In genomic region chr18:46756559-46757201, GRCh38 we compare ENCODE assay signal across 9 cellular contexts. TPM values are rescaled to one million over a fixed set of nuclear protein-coding genes. Genes with fewer than 3 reads are reported as not detected.
DNase-seq lines count a peak whose midpoint lies in the region; ATAC-seq and TF ChIP-seq lines count a peak whose summit lies in the region.
"Had no signal": no experiment of that assay in that cellular context is flagged by ENCODE, and none has a peak within 500 bp of the region (broad histone marks: within the 10 kb centered on the region; RNA-seq: fewer than 3 reads in every experiment).

ST8SIA5 (minus strand) TSS chr18:46757053; CDS start chr18:46756508, 545 bp downstream.

- H3K27ac Mint-ChIP-seq in chondrocyte (ENCODE audit: unreplicated experiment) (peak within 1 kb of the TSS; percentile 55), nephron progenitor cell (no peak within 1 kb of the TSS)

- H3K4me1 ChIP-seq in aorta (ENCODE audit: control insufficient read depth in 1 of 2, insufficient read depth in 2 of 2, low read length in 2 of 2): no peaks in the 10 kb centered on the region

- no peaks in the 10 kb centered on the region for H3K36me3 ChIP-seq in aorta (ENCODE audit: control insufficient read depth in 1 of 2, insufficient read depth in 2 of 2, low read length in 1 of 2)

- DNase-seq in NCI-H2107 (lab: John Stamatoyannopoulos, UW) (peak; percentile 39), chondrocyte (ENCODE audit: low spot score) (no peak), nephron progenitor cell (peak; percentile 66), aorta (no peak)
- DNase-seq in activated CD4-positive, CD25-positive, alpha-beta regulatory T cell treated with anti-CD3 and anti-CD28 coated beads, Interleukin-2, amount 50 U/mL, for 72 hours: no peak

- H3K4me1 Mint-ChIP-seq in chondrocyte (ENCODE audit: low read depth) (peaks cover 17% of the 10 kb centered on the region), nephron progenitor cell (peaks cover 23% of the 10 kb centered on the region)

- peak within 1 kb of the TSS; percentile 75 for H3K4me3 Mint-ChIP-seq in chondrocyte (ENCODE audit: unreplicated experiment)
- H3K4me3 Mint-ChIP-seq in nephron progenitor cell: peak within 1 kb of the TSS; percentile 84

- intact Hi-C loops in aorta (cut with DNase I): no loop called here

- WGBS in aorta, 2 donors: 1% methylated on average over 71 to 74 of the region's 74 CpGs

- peak; percentile 26 for ATAC-seq in GM18519 (IDR thresholded peaks at IDR 0.05; ENCODE audit: low FRiP score, unreplicated experiment)
- ATAC-seq in aorta (ENCODE audit: low FRiP score): no peak
- no peak for ATAC-seq in GM21825 (IDR thresholded peaks at IDR 0.05; ENCODE audit: unreplicated experiment)
- no peak for ATAC-seq in HG03571 (IDR thresholded peaks at IDR 0.05; ENCODE audit: unreplicated experiment)

- TF ChIP-seq CTCF in chondrocyte (IDR thresholded peaks at IDR 0.05) (no peak), nephron progenitor cell (IDR thresholded peaks at IDR 0.05) (no peak)

- no peaks in the 10 kb centered on the region for H3K9me3 Mint-ChIP-seq in chondrocyte (ENCODE audit: low read depth)
- no peaks in the 10 kb centered on the region for H3K9me3 Mint-ChIP-seq in nephron progenitor cell

- no peaks in the 10 kb centered on the region for H3K27me3 ChIP-seq in aorta (ENCODE audit: control insufficient read depth in 1 of 2, insufficient read depth in 2 of 2, low read length in 1 of 2)

- peak within 1 kb of the TSS in 1 of 2 donors; percentile 18 for H3K4me3 ChIP-seq in aorta (ENCODE audit: low read length in 2 of 2)
- H3K4me3 ChIP-seq: lung had no signal

- H3K36me3 Mint-ChIP-seq in chondrocyte (ENCODE audit: low read depth) (peaks cover 3% of the 10 kb centered on the region), nephron progenitor cell (ENCODE audit: low read depth) (no peaks in the 10 kb centered on the region)

- no peak within 1 kb of the TSS for H3K27ac ChIP-seq in aorta (ENCODE audit: low read depth in 1 of 2, low read length in 2 of 2)

- H3K27me3 Mint-ChIP-seq in chondrocyte (ENCODE audit: low read depth): peaks cover 61% of the 10 kb centered on the region
- peaks cover 97% of the 10 kb centered on the region for H3K27me3 Mint-ChIP-seq in nephron progenitor cell (ENCODE audit: low read depth, poor library complexity)

- H3K9me3 ChIP-seq in aorta (ENCODE audit: control insufficient read depth, low read length): no peaks in the 10 kb centered on the region

RNA-seq across cellular contexts. Expression of gene ST8SIA5, which starts in this region (rescaled TPM):
- 0.25 to 1.1 TPM (median 0.36 TPM) in 3 replicates for total RNA-seq in chondrocyte
- total RNA-seq in aorta: under 1 TPM; 0.29 to 0.42 TPM
- polyA plus RNA-seq in aorta: under 1 TPM in 1 of 2 donors, not detected in 1; 0.08 TPM

Comparison
In these comparisons a context has a peak if more than half of its experiments do, and no peak if none do; other contexts are left out.
1. DNase-seq: peak in NCI-H2107 (single experiment) and nephron progenitor cell (single experiment); none in chondrocyte (single experiment), activated CD4-positive, CD25-positive, alpha-beta regulatory T cell treated with anti-CD3 and anti-CD28 coated beads, Interleukin-2, amount 50 U/mL, for 72 hours (single experiment) and aorta (0 of 2).